Comparison of ENCODE assay signal across 17 cellular contexts in genomic region chr9:137371521-137371941, GRCh38. TPM values are rescaled to one million over a fixed set of nuclear protein-coding genes. Genes with fewer than 3 reads are reported as not detected.
DNase-seq lines count a peak whose midpoint lies in the region; ATAC-seq lines count a peak whose summit lies in the region.
"Had no signal": no experiment of that assay in that cellular context is flagged by ENCODE, and none has a peak within 500 bp of the region (broad histone marks: within the 10 kb centered on the region; RNA-seq: fewer than 3 reads in every experiment).

No MANE protein-coding gene starts in this region.

- H3K4me3 Mint-ChIP-seq in stimulated activated naive CD8-positive, alpha-beta T cell treated with anti-CD3 and anti-CD28 coated beads, Interleukin-15, amount 100 ng/mL, for 72 hours, result no peak overlapping the region
- H3K4me3 Mint-ChIP-seq: CD4-positive, CD25-positive, alpha-beta regulatory T cell; GM23338; HFFc6 had no signal

- DNase-seq in stimulated activated naive CD8-positive, alpha-beta T cell treated with anti-CD3 and anti-CD28 coated beads, Interleukin-15, amount 100 ng/mL, for 72 hours, result no peak
- no peak for DNase-seq in stimulated activated naive CD8-positive, alpha-beta T cell treated with anti-CD3 and anti-CD28 coated beads, Interleukin-15, Interleukin-2, amounts not matched to agents 100 U/mL and 50 U/mL, for 24 hours
- peak; percentile 77 for DNase-seq in mesenteric fat pad (ENCODE audit: low spot score)
- DNase-seq in retina, result peak; percentile 48
- no peak for DNase-seq in activated CD8-positive, alpha-beta memory T cell treated with anti-CD3 and anti-CD28 coated beads, Interleukin-2, amount 50 U/mL, for 4 hours
- DNase-seq: CD4-positive, CD25-positive, alpha-beta regulatory T cell; DMS53; HFFc6; KBM-7; NCI-H1436 treated with DMSO at 0.1 percent for 48 hours; NCI-H2081; NCI-H345; NCI-H69 had no signal

- peak; percentile 19 for ATAC-seq in stimulated activated naive CD8-positive, alpha-beta T cell treated with anti-CD3 and anti-CD28 coated beads, Interleukin-15, amount 100 ng/mL, for 72 hours
- no peak for ATAC-seq in stimulated activated naive CD8-positive, alpha-beta T cell treated with anti-CD3 and anti-CD28 coated beads, Interleukin-15, Interleukin-2, amounts not matched to agents 100 U/mL and 50 U/mL, for 24 hours
- ATAC-seq in GM18519 (IDR thresholded peaks at IDR 0.05; ENCODE audit: low FRiP score, unreplicated experiment) (no peak), HG03196 (IDR thresholded peaks at IDR 0.05; ENCODE audit: unreplicated experiment) (no peak)
- ATAC-seq: GM12878 had no signal

- H3K27me3 Mint-ChIP-seq in stimulated activated naive CD8-positive, alpha-beta T cell treated with anti-CD3 and anti-CD28 coated beads, Interleukin-15, amount 100 ng/mL, for 72 hours, result no peaks in the 10 kb centered on the region
- H3K27me3 Mint-ChIP-seq: CD4-positive, CD25-positive, alpha-beta regulatory T cell had no signal

- H3K9me3 Mint-ChIP-seq in stimulated activated naive CD8-positive, alpha-beta T cell treated with anti-CD3 and anti-CD28 coated beads, Interleukin-15, amount 100 ng/mL, for 72 hours, result no peaks in the 10 kb centered on the region

- no peak overlapping the region for H3K27ac Mint-ChIP-seq in stimulated activated naive CD8-positive, alpha-beta T cell treated with anti-CD3 and anti-CD28 coated beads, Interleukin-15, amount 100 ng/mL, for 72 hours
- H3K27ac Mint-ChIP-seq: CD4-positive, CD25-positive, alpha-beta regulatory T cell; GM23338; HFFc6 had no signal

- H3K4me1 Mint-ChIP-seq in stimulated activated naive CD8-positive, alpha-beta T cell treated with anti-CD3 and anti-CD28 coated beads, Interleukin-15, amount 100 ng/mL, for 72 hours, result no peaks in the 10 kb centered on the region
- H3K4me1 Mint-ChIP-seq: CD4-positive, CD25-positive, alpha-beta regulatory T cell; GM23338 had no signal

RNA-seq across cellular contexts. Expression of gene EXD3, which starts 51.4 kb away (rescaled TPM):
- total RNA-seq in mesenteric fat pad, result 14.9 TPM

RNA-seq across cellular contexts. Expression of gene NOXA1, which starts 51.7 kb away (rescaled TPM):
- total RNA-seq in mesenteric fat pad, result 3.2 TPM
- total RNA-seq: GM12878 had no signal

Comparison
In these comparisons a context has a peak if more than half of its experiments do, and no peak if none do; other contexts are left out.
1. DNase-seq: peak in mesenteric fat pad (single experiment) and retina (single experiment); none in stimulated activated naive CD8-positive, alpha-beta T cell treated with anti-CD3 and anti-CD28 coated beads, Interleukin-15, amount 100 ng/mL, for 72 hours (0 of 2), stimulated activated naive CD8-positive, alpha-beta T cell treated with anti-CD3 and anti-CD28 coated beads, Interleukin-15, Interleukin-2, amounts not matched to agents 100 U/mL and 50 U/mL, for 24 hours (single experiment) and activated CD8-positive, alpha-beta memory T cell treated with anti-CD3 and anti-CD28 coated beads, Interleukin-2, amount 50 U/mL, for 4 hours (single experiment).